8 cellular contexts compared by ENCODE assay signal in the genomic region with DNA sequence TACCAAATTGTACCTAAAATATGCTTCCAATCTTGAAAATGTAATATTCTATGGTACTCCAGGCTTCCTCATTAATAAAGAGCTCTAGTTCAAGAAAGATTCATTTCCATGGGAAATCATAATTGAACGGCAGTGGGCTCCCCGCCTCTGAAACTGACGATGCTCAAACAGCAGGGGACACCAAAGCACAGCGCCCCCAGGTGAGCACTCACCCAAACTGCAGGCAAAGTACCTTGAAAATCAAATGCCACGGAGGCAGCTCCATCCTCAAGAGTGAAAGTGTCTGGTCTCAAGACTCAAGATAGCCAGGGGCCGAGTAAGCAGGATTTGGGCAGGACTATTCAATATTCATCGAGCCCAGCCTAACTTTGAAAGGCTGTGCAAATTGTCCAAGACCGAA.
A peak's percentile ranks its signal among the peaks of the same experiment; 100 is the strongest.
DNase-seq lines count a peak whose midpoint lies in the region; ATAC-seq lines count a peak whose summit lies in the region.

No MANE protein-coding gene starts in this region.

- H3K4me1 ChIP-seq in CD8-positive, alpha-beta memory T cell (ENCODE audit: insufficient read depth, low read length), result no peaks in the 10 kb centered on the region
- H3K4me1 ChIP-seq in naive thymus-derived CD4-positive, alpha-beta T cell (ENCODE audit: control insufficient read depth in 2 of 2, insufficient read depth in 2 of 2, low read length in 2 of 2), result no peaks in the 10 kb centered on the region

- H3K27ac Mint-ChIP-seq in CD8-positive, alpha-beta memory T cell, result no peak overlapping the region
- peak overlapping the region in 1 of 9 donors; percentile 33 for H3K27ac Mint-ChIP-seq in naive thymus-derived CD4-positive, alpha-beta T cell

- peak; percentile 10 to 60 (median 29) for DNase-seq in CD8-positive, alpha-beta memory T cell
- peak; percentile 46 for DNase-seq in NCI-H82 (lab: John Stamatoyannopoulos, UW)
- DNase-seq in activated naive CD4-positive, alpha-beta T cell treated with anti-CD3 and anti-CD28 coated beads, Interleukin-2, amount 50 U/mL, for 16 hours, result peak; percentile 29
- peak in 8 of 9 donors; percentile 10 to 58 (median 30) for DNase-seq in naive thymus-derived CD4-positive, alpha-beta T cell
- DNase-seq in NCI-H524 treated with DMSO at 0.1 percent for 48 hours (lab: John Stamatoyannopoulos, UW), result no peak
- DNase-seq in cardiac septum (ENCODE audit: low spot score), result no peak
- DNase-seq in NCI-H345 (lab: John Stamatoyannopoulos, UW), result no peak

- no peak overlapping the region for H3K4me3 Mint-ChIP-seq in CD8-positive, alpha-beta memory T cell
- no peak overlapping the region for H3K4me3 Mint-ChIP-seq in naive thymus-derived CD4-positive, alpha-beta T cell

- POLR2A ChIA-PET in CD8-positive, alpha-beta memory T cell (lab: Charles Lee), result no interaction called here
- POLR2A ChIA-PET in naive thymus-derived CD4-positive, alpha-beta T cell (lab: Charles Lee), result interaction anchor here (0.6 to 1.2 kb wide), 3 partner anchors 22 to 265 kb away, joined by 3 to 4 read pairs (median 3); no protein-coding TSS in a partner anchor

- no peaks in the 10 kb centered on the region for H3K27me3 ChIP-seq in CD8-positive, alpha-beta memory T cell (ENCODE audit: insufficient read depth, low read length, poor library complexity, severe bottlenecking)
- no peaks in the 10 kb centered on the region for H3K27me3 ChIP-seq in naive thymus-derived CD4-positive, alpha-beta T cell (ENCODE audit: control insufficient read depth in 2 of 2, insufficient read depth in 2 of 2, low read length in 2 of 2)

- H3K36me3 ChIP-seq in CD8-positive, alpha-beta memory T cell (ENCODE audit: insufficient read depth, low read length), result no peaks in the 10 kb centered on the region
- H3K36me3 ChIP-seq in naive thymus-derived CD4-positive, alpha-beta T cell (ENCODE audit: control insufficient read depth in 2 of 3, insufficient read depth in 3 of 3, low read length in 3 of 3), result no peaks in the 10 kb centered on the region

- H3K9me3 ChIP-seq in CD8-positive, alpha-beta memory T cell (ENCODE audit: low read length), result no peaks in the 10 kb centered on the region
- no peaks in the 10 kb centered on the region for H3K9me3 ChIP-seq in naive thymus-derived CD4-positive, alpha-beta T cell (ENCODE audit: control insufficient read depth in 2 of 3, low read length in 3 of 3)

- intact Hi-C loops in naive thymus-derived CD4-positive, alpha-beta T cell (cut with micrococcal nuclease), result loop anchor here in 1 of 2 donors (1.0 kb wide), 2 partner anchors 96 to 199 kb away; no protein-coding TSS in a partner anchor
- intact Hi-C loops in cardiac septum (cut with DNase I), result no loop called here

- peaks cover 8 to 10% of the 10 kb centered on the region in 2 donors for H3K27me3 Mint-ChIP-seq in CD8-positive, alpha-beta memory T cell
- H3K27me3 Mint-ChIP-seq in naive thymus-derived CD4-positive, alpha-beta T cell, result peaks cover 0 to 11% (median 0%) of the 10 kb centered on the region in 5 donors

- peaks cover 0 to 7% (median 1%) of the 10 kb centered on the region in 3 donors for H3K36me3 Mint-ChIP-seq in CD8-positive, alpha-beta memory T cell
- H3K36me3 Mint-ChIP-seq in naive thymus-derived CD4-positive, alpha-beta T cell, result no peaks in the 10 kb centered on the region

- CTCF ChIA-PET in CD8-positive, alpha-beta memory T cell (lab: Charles Lee), result interaction anchor here (1.0 to 1.4 kb wide), 3 partner anchors 32 to 178 kb away, joined by 3 to 7 read pairs (median 3); no protein-coding TSS in a partner anchor
- CTCF ChIA-PET in naive thymus-derived CD4-positive, alpha-beta T cell (lab: Charles Lee), result interaction anchor here (0.7 to 1.3 kb wide), 2 partner anchors 199 to 312 kb away, joined by 3 to 10 read pairs; no protein-coding TSS in a partner anchor

- ATAC-seq in naive thymus-derived CD4-positive, alpha-beta T cell, result peak; percentile 45
- ATAC-seq in HG03097 (IDR thresholded peaks at IDR 0.05; ENCODE audit: low FRiP score, unreplicated experiment), result no peak

- peaks cover 0 to 2% (median 0%) of the 10 kb centered on the region in 5 donors for H3K9me3 Mint-ChIP-seq in CD8-positive, alpha-beta memory T cell
- H3K9me3 Mint-ChIP-seq in naive thymus-derived CD4-positive, alpha-beta T cell, result peaks cover 0 to 8% (median 0%) of the 10 kb centered on the region in 11 donors

- no peak overlapping the region for H3K4me3 ChIP-seq in CD8-positive, alpha-beta memory T cell (ENCODE audit: low read length)
- H3K4me3 ChIP-seq in naive thymus-derived CD4-positive, alpha-beta T cell (ENCODE audit: low read length), result no peak overlapping the region

- H3K27ac ChIP-seq in CD8-positive, alpha-beta memory T cell (ENCODE audit: low read depth, low read length), result no peak overlapping the region
- no peak overlapping the region for H3K27ac ChIP-seq in naive thymus-derived CD4-positive, alpha-beta T cell (ENCODE audit: low read depth, low read length)

- H3K4me1 Mint-ChIP-seq in CD8-positive, alpha-beta memory T cell, result no peaks in the 10 kb centered on the region
- peaks cover 0 to 3% (median 0%) of the 10 kb centered on the region in 7 donors for H3K4me1 Mint-ChIP-seq in naive thymus-derived CD4-positive, alpha-beta T cell

Comparison
In these comparisons a context has a peak if more than half of its experiments do, and no peak if none do; other contexts are left out.
1. DNase-seq: peak in CD8-positive, alpha-beta memory T cell (5 of 5), NCI-H82 (single experiment), activated naive CD4-positive, alpha-beta T cell treated with anti-CD3 and anti-CD28 coated beads, Interleukin-2, amount 50 U/mL, for 16 hours (single experiment) and naive thymus-derived CD4-positive, alpha-beta T cell (8 of 9); none in NCI-H524 treated with DMSO at 0.1 percent for 48 hours (single experiment), cardiac septum (single experiment) and NCI-H345 (single experiment).